ENCODE assay signal across 6 cellular contexts in genomic region chr12:53361638-53362037, GRCh38. TPM values are rescaled to one million over a fixed set of nuclear protein-coding genes. Genes with fewer than 3 reads are reported as not detected.
"Had no signal": no experiment of that assay in that cellular context is flagged by ENCODE, and none has a peak within 500 bp of the region (broad histone marks: within the 10 kb centered on the region; RNA-seq: fewer than 3 reads in every experiment).

No MANE protein-coding gene starts in this region.

RNA-seq across cellular contexts. Expression of gene SP7, which starts 25.5 kb away (rescaled TPM):
- polyA plus RNA-seq: endothelial cell of umbilical vein, esophagus, fibroblast of lung, foreskin keratinocyte, heart left ventricle, heart right ventricle had no signal
